30 cellular contexts compared by ENCODE assay signal in the genomic region with DNA sequence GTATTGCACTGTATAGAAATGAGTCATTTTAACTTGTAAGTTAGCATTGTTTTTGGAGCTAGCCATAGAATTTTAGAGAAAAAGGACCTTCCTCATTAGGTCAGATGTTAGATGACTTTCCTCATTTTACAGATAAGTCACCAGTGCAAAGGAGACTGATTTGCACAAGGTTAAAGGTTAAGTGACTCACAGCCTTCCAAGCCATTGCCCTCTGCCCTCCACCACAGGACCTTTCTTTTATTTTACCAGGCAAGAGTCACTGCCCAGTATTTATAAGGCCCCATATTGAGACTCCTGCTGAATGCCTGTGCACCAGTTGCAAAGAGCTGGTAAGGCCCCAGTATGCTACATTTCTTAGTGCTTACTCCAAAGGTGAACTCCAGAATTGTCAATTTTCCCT. TPM values are rescaled to one million over a fixed set of nuclear protein-coding genes. Genes with fewer than 3 reads are reported as not detected.
DNase-seq lines count a peak whose midpoint lies in the region; ATAC-seq, FAIRE-seq and TF ChIP-seq lines count a peak whose summit lies in the region.
"Had no signal": no experiment of that assay in that cellular context is flagged by ENCODE, and none has a peak within 500 bp of the region (broad histone marks: within the 10 kb centered on the region; RNA-seq: fewer than 3 reads in every experiment).

No MANE protein-coding gene starts in this region.

- TF ChIP-seq CTCF in PC-9 (conservative IDR thresholded peaks at IDR 0.05) (no peak), H1 (IDR thresholded peaks at IDR 0.05; ENCODE audit: control extremely low read depth in 1 of 3, insufficient read depth in 1 of 3, low read depth in 1 of 3, low read length in 3 of 3) (no peak), mucosa of descending colon (IDR thresholded peaks at IDR 0.05) (no peak)

- no peak overlapping the region for H3K14ac ChIP-seq in H1 (ENCODE audit: insufficient read length)

- no peaks in the 10 kb centered on the region for H3K27me3 ChIP-seq in PC-9 (ENCODE audit: insufficient read depth, low read depth)
- no peaks in the 10 kb centered on the region; a peak in 2 of 7 replicates for H3K27me3 ChIP-seq in H1 (replicated peaks in 1 of 4; ENCODE audit: control insufficient read depth in 3 of 4, extremely low read depth in 1 of 4, insufficient read depth in 3 of 4, low read length in 3 of 4)
- H3K27me3 ChIP-seq: tibial nerve had no signal

- 0 out of 2 replicates have a peak overlapping the region, but pooled peaks have one; percentile 13 for H2AK5ac ChIP-seq in H1 (ENCODE audit: low read depth, low read length)

- peak overlapping the region; percentile 54; the same call in 1 of the 2 replicates for H2BK5ac ChIP-seq in H1 (ENCODE audit: low read depth, low read length)

- H3K79me2 ChIP-seq in PC-9 (ENCODE audit: low read depth) (no peaks in the 10 kb centered on the region), H1 (ENCODE audit: control insufficient read depth in 1 of 2, insufficient read depth in 2 of 2, low read length in 2 of 2) (no peaks in the 10 kb centered on the region)

- no peak for TF ChIP-seq POLR2A in H1 (IDR thresholded peaks at IDR 0.05; ENCODE audit: control extremely low read depth in 1 of 2, low read depth in 2 of 2, low read length in 2 of 2)

- peak overlapping the region; percentile 39; the same call in 1 of the 2 replicates for H3K18ac ChIP-seq in H1 (ENCODE audit: extremely low read depth, low read length)

- H2BK120ac ChIP-seq in H1 (replicated peaks; ENCODE audit: low read depth, low read length): no peak overlapping the region

- no TSS peak for BruUV-seq in PC-9 (replicated peaks; lab: Mats Ljungman, UMichigan)

- no peak overlapping the region for H3K23ac ChIP-seq in H1 (ENCODE audit: insufficient read length)

- TF ChIP-seq RAD21 in H1 (IDR thresholded peaks at IDR 0.05 in 1 of 2, conservative IDR thresholded peaks at IDR 0.05 in 1 of 2; ENCODE audit: low read depth in 2 of 2, low read length in 2 of 2): no peak

- CTCF ChIA-PET in PC-9 (lab: Charles Lee): no interaction called here
- CTCF ChIA-PET in H1 (lab: Charles Lee; ENCODE audit: partially characterized antibody): interaction anchor here (0.5 to 1.6 kb wide), 5 partner anchors 11 to 636 kb away, joined by 3 to 4 read pairs (median 3); no protein-coding TSS in a partner anchor

- no peak overlapping the region for H4K5ac ChIP-seq in H1 (ENCODE audit: insufficient read length, low read depth, low read length)

- FAIRE-seq in H1 (lab: Jason Lieb, UNC): no peak
- FAIRE-seq: GM12892 had no signal

- H2AFZ ChIP-seq in PC-9: no peak overlapping the region
- no peak overlapping the region for H2AFZ ChIP-seq in H1 (ENCODE audit: low read length)
- H2AFZ ChIP-seq: GM23248 had no signal

- no peaks in the 10 kb centered on the region for H3K9me2 ChIP-seq in PC-9 (ENCODE audit: insufficient read depth)

- POLR2A ChIA-PET in PC-9 (lab: Charles Lee; ENCODE audit: unreplicated experiment) (no interaction called here), H1 (lab: Charles Lee; ENCODE audit: partially characterized antibody) (no interaction called here)

- ATAC-seq in mucosa of descending colon (peak; percentile 66), HG03571 (IDR thresholded peaks at IDR 0.05; ENCODE audit: unreplicated experiment) (no peak), GM21447 (IDR thresholded peaks at IDR 0.05; ENCODE audit: unreplicated experiment) (no peak)
- ATAC-seq: activated CD4-positive, alpha-beta T cell treated with anti-CD3 and anti-CD28 coated beads for 36 hours; stimulated activated naive CD8-positive, alpha-beta T cell treated with anti-CD3 and anti-CD28 coated beads, Interleukin-15, amount 100 ng/mL, for 72 hours had no signal

- H3K27ac ChIP-seq in PC-9: 0 out of 2 replicates have a peak overlapping the region, but pooled peaks have one; percentile 19
- H3K27ac ChIP-seq in H1 (ENCODE audit: low read depth, low read length): no peak overlapping the region
- H3K27ac ChIP-seq: cardiac muscle cell, GM23248, tibial nerve had no signal

- H2BK20ac ChIP-seq in H1 (ENCODE audit: low read length): peak overlapping the region; percentile 41; the same call in 1 of the 2 replicates

- H3K4me1 ChIP-seq in PC-9 (replicated peaks; ENCODE audit: insufficient read depth) (peaks cover 28% of the 10 kb centered on the region), H1 (replicated peaks in 1 of 4; ENCODE audit: control insufficient read depth in 3 of 4, insufficient read depth in 4 of 4, low read length in 3 of 4) (peaks cover 2 to 13% (median 8%) of the 10 kb centered on the region in 4 experiments), mucosa of descending colon (ENCODE audit: low read depth) (peaks cover 6% of the 10 kb centered on the region)

- peaks cover 9% of the 10 kb centered on the region for H3K23me2 ChIP-seq in H1 (ENCODE audit: low read depth, low read length)

- H3K4me3 ChIP-seq in PC-9 (no peak overlapping the region), H1 (ENCODE audit: extremely low read depth in 1 of 4, insufficient read depth in 2 of 4, low read depth in 3 of 4, low read length in 4 of 4) (no peak overlapping the region), mucosa of descending colon (no peak overlapping the region)
- H3K4me3 ChIP-seq: cardiac muscle cell, GM23248, lung, tibial nerve had no signal

- H3K36me3 ChIP-seq in PC-9 (ENCODE audit: low read depth) (no peaks in the 10 kb centered on the region), H1 (ENCODE audit: control insufficient read depth in 2 of 4, insufficient read depth in 4 of 4, low read length in 3 of 4) (no peaks in the 10 kb centered on the region), mucosa of descending colon (ENCODE audit: low read depth) (no peaks in the 10 kb centered on the region)
- H3K36me3 ChIP-seq: cardiac muscle cell, tibial nerve had no signal

- H4K8ac ChIP-seq in H1 (ENCODE audit: extremely low read depth, insufficient read depth, low read length): no peak overlapping the region

- no peak overlapping the region for H2BK15ac ChIP-seq in H1 (ENCODE audit: low read length)

- DNase-seq in COLO829 (ENCODE audit: low spot score) (peak; percentile 22), PC-9 (peak in 1 of 2 experiments; percentile 72), H1 (ENCODE audit: low read depth in 1 of 2, low spot score in 2 of 2) (no peak), mucosa of descending colon (no peak), NCI-H69 (lab: John Stamatoyannopoulos, UW) (no peak)
- DNase-seq in activated naive CD4-positive, alpha-beta T cell (lab: John Stamatoyannopoulos, UW): no peak
- DNase-seq: activated CD4-positive, alpha-beta T cell treated with anti-CD3 and anti-CD28 coated beads for 36 hours; activated naive CD4-positive, alpha-beta T cell treated with anti-CD3 and anti-CD28 coated beads for 36 hours; activated T-cell treated with anti-CD3 and anti-CD28 coated beads, Interleukin-2, amount 50 U/mL, for 48 hours; amygdala; COR-L47; DMS79 treated with DMSO at 0.1 percent for 48 hours; GM23248; hypothalamus; KBM-7; NCI-H1436 treated with DMSO at 0.1 percent for 48 hours; NCI-H526 treated with DMSO at 0.1 percent for 48 hours; occipital lobe; retina; SHP77; stimulated activated CD4-positive, alpha-beta T cell treated with anti-CD3 and anti-CD28 coated beads, Interleukin-12 subunit alpha, Interleukin-12 subunit beta, amount 100 ng/mL, for 4 hours; stimulated activated naive CD8-positive, alpha-beta T cell treated with anti-CD3 and anti-CD28 coated beads, Interleukin-15, amount 100 ng/mL, for 72 hours; SW 1271 had no signal

- H3K4ac ChIP-seq in H1 (replicated peaks; ENCODE audit: insufficient read length, low read depth, low read length): no peak overlapping the region

- TF ChIP-seq EP300 in H1 (IDR thresholded peaks at IDR 0.05; ENCODE audit: borderline replicate concordance in 1 of 2, low read depth in 2 of 2, low read length in 2 of 2): no peak

- H2BK12ac ChIP-seq in H1 (ENCODE audit: low read depth, low read length): no peak overlapping the region

- H3F3A ChIP-seq in PC-9 (ENCODE audit: insufficient read depth, low read depth): peaks cover 8% of the 10 kb centered on the region

- intact Hi-C loops in PC-9 (cut with micrococcal nuclease; ENCODE audit: unreplicated experiment) (no loop called here), mucosa of descending colon (cut with DNase I, micrococcal nuclease) (no loop called here)

- peak overlapping the region; percentile 56 for H4K91ac ChIP-seq in H1 (replicated peaks; ENCODE audit: insufficient read length, low read length)

- no peaks in the 10 kb centered on the region for H3K79me1 ChIP-seq in H1 (ENCODE audit: low read depth, low read length)

- H3K56ac ChIP-seq in H1 (replicated peaks; ENCODE audit: insufficient read length, low read depth, low read length): no peak overlapping the region

- H4K20me1 ChIP-seq in PC-9 (ENCODE audit: insufficient read depth) (no peaks in the 10 kb centered on the region), H1 (replicated peaks in 1 of 2; ENCODE audit: control insufficient read depth in 1 of 2, insufficient read depth in 2 of 2, low read length in 2 of 2) (no peaks in the 10 kb centered on the region)

- H3K4me2 ChIP-seq in PC-9: peak overlapping the region; percentile 38
- H3K4me2 ChIP-seq in H1 (ENCODE audit: insufficient read depth in 1 of 2, low read depth in 2 of 2, low read length in 2 of 2): no peak overlapping the region; a peak in 1 of 4 replicates

- no peak overlapping the region for H3K9ac ChIP-seq in H1 (replicated peaks in 1 of 4; ENCODE audit: extremely low read depth in 1 of 4, low read depth in 3 of 4, low read length in 3 of 4)
- H3K9ac ChIP-seq: GM23248 had no signal

- no peaks in the 10 kb centered on the region for H3K9me3 ChIP-seq in PC-9 (ENCODE audit: insufficient read depth, low read depth)
- H3K9me3 ChIP-seq in H1 (ENCODE audit: insufficient read depth in 2 of 2, low read depth in 1 of 2, low read length in 1 of 2): no peaks in the 10 kb centered on the region
- no peaks in the 10 kb centered on the region for H3K9me3 ChIP-seq in mucosa of descending colon
- H3K9me3 ChIP-seq: tibial nerve had no signal

TF ChIP-seq in H1, 55 proteins besides CTCF, POLR2A, EP300 and RAD21 (continues in another document):
- TF ChIP-seq CTBP2 (IDR thresholded peaks at IDR 0.05; ENCODE audit: borderline replicate concordance, insufficient read depth, insufficient read length, low read length) (no peak), SIN3A (conservative IDR thresholded peaks at IDR 0.05 in 1 of 2, IDR thresholded peaks at IDR 0.05 in 1 of 2; ENCODE audit: low read depth in 1 of 2, low read length in 2 of 2) (no peak), ZNF274 (IDR thresholded peaks at IDR 0.05; ENCODE audit: borderline replicate concordance, extremely low read depth, low read length) (no peak)

RNA-seq across cellular contexts. Expression of a gene that starts 4.2 kb away (rescaled TPM):
- total RNA-seq in PC-9 (2021): 13.3 and 24.6 TPM in 2 replicates
- 3.4 and 4.6 TPM in 2 replicates for total RNA-seq in H1 (2021; fragmentation: NEBNext Ultra II Directional; extraction: Animal tissue kit (Norgen Biotek cat#: 25700))
- polyA plus RNA-seq in H1 (2011; rRNA removed): 1.5 and 2.4 TPM in 2 replicates
- 2.6 TPM for polyA plus RNA-seq in H1 (2011; cell fraction: cytosol; rRNA removed)
- polyA plus RNA-seq in H1 (2011; cell fraction: nucleus; rRNA removed): 1.5 TPM
- polyA plus RNA-seq in H1 (2012, experiment 1 of 2): 1.9 to 3.0 TPM (median 2.8 TPM) in 4 replicates
- 0.28 TPM for polyA plus RNA-seq in H1 (2012, experiment 2 of 2)
- polyA plus RNA-seq in H1 (2013, experiment 1 of 2): 5.3 TPM
- 5.4 TPM for polyA plus RNA-seq in H1 (2013, experiment 2 of 2)
- 4.3 and 5.2 TPM in 2 replicates for polyA minus RNA-seq in H1 (2011; rRNA and poly(A)+ RNA removed)
- 3.5 TPM for polyA minus RNA-seq in H1 (2011; cell fraction: cytosol; rRNA and poly(A)+ RNA removed)
- 2.8 TPM for polyA minus RNA-seq in H1 (2011; cell fraction: nucleus; rRNA and poly(A)+ RNA removed)
- 10 to 100 TPM; 17.7 to 64.4 (median 59.4) TPM for total RNA-seq in mucosa of descending colon
- total RNA-seq: B cell, cardiac muscle cell had no signal
- polyA plus RNA-seq: cardiac muscle cell had no signal
